ENCODE assay signal across 19 cellular contexts in the genomic region with DNA sequence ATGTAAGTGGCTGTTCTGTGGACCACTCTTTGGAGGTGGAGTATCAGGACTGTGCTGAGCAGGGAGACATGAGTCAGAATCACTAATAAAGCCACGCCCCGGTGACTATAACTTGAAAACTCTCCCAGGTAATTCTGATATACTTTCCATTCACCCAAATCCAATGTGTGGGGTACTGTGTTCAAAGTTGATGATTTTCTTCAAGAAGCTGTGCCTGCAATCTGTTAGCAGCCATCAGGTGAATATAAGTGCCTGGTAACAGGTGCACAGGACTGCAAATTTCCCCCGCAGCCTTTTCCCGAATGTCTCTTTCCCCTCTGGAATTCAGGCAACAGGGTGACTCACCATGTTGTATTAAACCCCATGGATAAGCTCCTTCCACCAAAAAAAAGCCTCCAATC. TPM values are rescaled to one million over a fixed set of nuclear protein-coding genes. Genes with fewer than 3 reads are reported as not detected.
DNase-seq lines count a peak whose midpoint lies in the region; ATAC-seq, FAIRE-seq and TF ChIP-seq lines count a peak whose summit lies in the region.
"Had no signal": no experiment of that assay in that cellular context is flagged by ENCODE, and none has a peak within 500 bp of the region (broad histone marks: within the 10 kb centered on the region; RNA-seq: fewer than 3 reads in every experiment).

No MANE protein-coding gene starts in this region.

- DNase-seq in 8988T (peak; percentile 39), HCEC 1CT (peak; percentile 47), astrocyte (ENCODE audit: low read depth) (peak; percentile 41), left colon (no peak), Karpas-422 (no peak), erythroblast (lab: John Stamatoyannopoulos, UW) (no peak), T-helper 2 cell (no peak)
- no peak for DNase-seq in activated T-cell treated with anti-CD3 and anti-CD28 coated beads, Interleukin-2, amount 50 U/mL, for 72 hours
- DNase-seq: activated CD4-positive, alpha-beta memory T cell treated with anti-CD3 and anti-CD28 coated beads for 36 hours; activated effector memory CD4-positive, alpha-beta T cell treated with Interleukin-2 at 50 U/mL for 16 hours; DMS79 treated with DMSO at 0.1 percent for 48 hours; NCI-H187; NCI-H526 treated with DMSO at 0.1 percent for 48 hours; RPMI8226; T1000; transverse colon had no signal

- H4K20me1 ChIP-seq in astrocyte (ENCODE audit: insufficient read depth, low read length) (peaks cover 48% of the 10 kb centered on the region), Karpas-422 (ENCODE audit: insufficient read depth, low read depth, low read length) (no peaks in the 10 kb centered on the region)

- H3K27me3 Mint-ChIP-seq in astrocyte (ENCODE audit: low read depth, unreplicated experiment): no peaks in the 10 kb centered on the region
- peaks cover 6% of the 10 kb centered on the region for H3K27me3 Mint-ChIP-seq in activated T-cell treated with anti-CD3 and anti-CD28 coated beads, Interleukin-2, amount 50 U/mL, for 72 hours (ENCODE audit: low read depth)

- H3K4me1 Mint-ChIP-seq in astrocyte (ENCODE audit: low read depth, unreplicated experiment): peaks cover 12% of the 10 kb centered on the region
- no peaks in the 10 kb centered on the region for H3K4me1 Mint-ChIP-seq in activated T-cell treated with anti-CD3 and anti-CD28 coated beads, Interleukin-2, amount 50 U/mL, for 72 hours (ENCODE audit: low read depth)

- H3K9ac ChIP-seq in astrocyte (ENCODE audit: low read length) (no peak overlapping the region), Karpas-422 (ENCODE audit: low read length) (no peak overlapping the region)
- H3K9ac ChIP-seq: KMS-11, parathyroid adenoma had no signal

- H3K9me3 ChIP-seq in astrocyte (ENCODE audit: insufficient read depth, low read depth, low read length) (no peaks in the 10 kb centered on the region), Karpas-422 (ENCODE audit: low read length) (no peaks in the 10 kb centered on the region)
- H3K9me3 ChIP-seq: transverse colon had no signal

- H3K27ac Mint-ChIP-seq in astrocyte (ENCODE audit: unreplicated experiment): no peak overlapping the region
- no peak overlapping the region for H3K27ac Mint-ChIP-seq in activated T-cell treated with anti-CD3 and anti-CD28 coated beads, Interleukin-2, amount 50 U/mL, for 72 hours
- H3K27ac Mint-ChIP-seq: activated CD4-positive, alpha-beta memory T cell treated with anti-CD3 and anti-CD28 coated beads for 36 hours had no signal

- no peaks in the 10 kb centered on the region for H3K36me3 ChIP-seq in astrocyte (ENCODE audit: insufficient read depth, low read length)
- no peaks in the 10 kb centered on the region for H3K36me3 ChIP-seq in Karpas-422 (ENCODE audit: insufficient read depth, low read length)
- H3K36me3 ChIP-seq: transverse colon had no signal

- no peak overlapping the region for H3K4me3 Mint-ChIP-seq in astrocyte (ENCODE audit: unreplicated experiment)
- no peak overlapping the region for H3K4me3 Mint-ChIP-seq in activated T-cell treated with anti-CD3 and anti-CD28 coated beads, Interleukin-2, amount 50 U/mL, for 72 hours
- H3K4me3 Mint-ChIP-seq: activated CD4-positive, alpha-beta memory T cell treated with anti-CD3 and anti-CD28 coated beads for 36 hours had no signal

- TF ChIP-seq CTCF in astrocyte (IDR thresholded peaks at IDR 0.05; ENCODE audit: insufficient read depth, low read depth, low read length): no peak

- H3K79me2 ChIP-seq in astrocyte (ENCODE audit: insufficient read depth, low read length): peaks cover 56% of the 10 kb centered on the region
- no peaks in the 10 kb centered on the region for H3K79me2 ChIP-seq in Karpas-422 (ENCODE audit: low read length)

- peaks cover 3% of the 10 kb centered on the region for H3K4me1 ChIP-seq in astrocyte (ENCODE audit: insufficient read depth, low read length)
- no peaks in the 10 kb centered on the region for H3K4me1 ChIP-seq in Karpas-422 (ENCODE audit: low read length)
- H3K4me1 ChIP-seq: parathyroid adenoma had no signal

- FAIRE-seq in astrocyte (lab: Jason Lieb, UNC): no peak
- FAIRE-seq: GM12892 had no signal

- no peak for TF ChIP-seq POLR2A in erythroblast (IDR thresholded peaks at IDR 0.05; ENCODE audit: low read length)

- H3K27ac ChIP-seq in astrocyte (ENCODE audit: low read depth, low read length) (no peak overlapping the region), Karpas-422 (ENCODE audit: low read length) (no peak overlapping the region)
- H3K27ac ChIP-seq: KMS-11, parathyroid adenoma, transverse colon had no signal

- H3K4me2 ChIP-seq in astrocyte (ENCODE audit: low read length) (peak overlapping the region; percentile 68), Karpas-422 (ENCODE audit: low read depth, low read length, poor library complexity, severe bottlenecking) (no peak overlapping the region)
- H3K4me2 ChIP-seq: KMS-11 had no signal

- ATAC-seq in left colon: peak; percentile 75
- no peak for ATAC-seq in activated T-cell treated with anti-CD3 and anti-CD28 coated beads, Interleukin-2, amount 50 U/mL, for 72 hours (replicated peaks in 1 of 2)

- H3K4me3 ChIP-seq in astrocyte (ENCODE audit: insufficient read depth, low read depth, low read length): peak overlapping the region; percentile 32
- no peak overlapping the region for H3K4me3 ChIP-seq in Karpas-422 (ENCODE audit: low read length)
- H3K4me3 ChIP-seq: transverse colon had no signal

- intact Hi-C loops in left colon (cut with DNase I, micrococcal nuclease): no loop called here

- H2AFZ ChIP-seq in astrocyte (ENCODE audit: low read depth, low read length) (no peak overlapping the region), Karpas-422 (ENCODE audit: low read length) (no peak overlapping the region)
- H2AFZ ChIP-seq: parathyroid adenoma had no signal

- H3K27me3 ChIP-seq in astrocyte (ENCODE audit: insufficient read depth, low read length) (no peaks in the 10 kb centered on the region), Karpas-422 (ENCODE audit: low read length) (no peaks in the 10 kb centered on the region)
- H3K27me3 ChIP-seq: transverse colon had no signal

- no peaks in the 10 kb centered on the region for H3K9me3 Mint-ChIP-seq in astrocyte (ENCODE audit: unreplicated experiment)
- H3K9me3 Mint-ChIP-seq in activated T-cell treated with anti-CD3 and anti-CD28 coated beads, Interleukin-2, amount 50 U/mL, for 72 hours: no peaks in the 10 kb centered on the region
- H3K9me3 Mint-ChIP-seq: activated CD4-positive, alpha-beta memory T cell treated with anti-CD3 and anti-CD28 coated beads for 36 hours had no signal

- H3K9me2 ChIP-seq in Karpas-422 (replicated peaks; ENCODE audit: insufficient read depth, low read length): no peaks in the 10 kb centered on the region

- peaks cover 2% of the 10 kb centered on the region for H3K36me3 Mint-ChIP-seq in astrocyte (ENCODE audit: low read depth, unreplicated experiment)
- no peaks in the 10 kb centered on the region for H3K36me3 Mint-ChIP-seq in activated T-cell treated with anti-CD3 and anti-CD28 coated beads, Interleukin-2, amount 50 U/mL, for 72 hours (ENCODE audit: insufficient read depth in 2 of 2)
- H3K36me3 Mint-ChIP-seq: activated CD4-positive, alpha-beta memory T cell treated with anti-CD3 and anti-CD28 coated beads for 36 hours had no signal

RNA-seq across cellular contexts. Expression of a gene that starts 17.0 kb away (rescaled TPM):
- total RNA-seq in astrocyte (27.4 and 31.8 TPM in 2 replicates), left colon (10 to 100 TPM; 45.9 to 49.2 TPM)
- 0.71 TPM in 1 of 2 replicates, not detected in the other for total RNA-seq in Karpas-422 (2014; rRNA removed; shearing (Covaris generic); ENCODE audit: low replicate concordance)
- under 1 TPM; 0.41 to 0.67 TPM for total RNA-seq in activated T-cell treated with anti-CD3 and anti-CD28 coated beads, Interleukin-2, amount 50 U/mL, for 72 hours

Comparison
In these comparisons a context has a peak if more than half of its experiments do, and no peak if none do; other contexts are left out.
1. DNase-seq: peak in 8988T (single experiment), HCEC 1CT (single experiment) and astrocyte (single experiment); none in left colon (0 of 2), Karpas-422 (single experiment), activated T-cell treated with anti-CD3 and anti-CD28 coated beads, Interleukin-2, amount 50 U/mL, for 72 hours (0 of 2), erythroblast (0 of 2) and T-helper 2 cell (0 of 5).
2. RNA of a gene that starts 17.0 kb away (total RNA-seq): 45.9 to 49.2 TPM in left colon and 27.4 to 31.8 TPM in astrocyte; 0.71 TPM in Karpas-422 and 0.41 to 0.67 TPM in activated T-cell treated with anti-CD3 and anti-CD28 coated beads, Interleukin-2, amount 50 U/mL, for 72 hours; every median in the first group is over 10 times any median in the second.